In genomic region chr6:126170433-126170832, GRCh38 we compare ENCODE assay signal across 31 cellular contexts.
"Had no signal": no experiment of that assay in that cellular context is flagged by ENCODE, and none has a peak within 500 bp of the region (broad histone marks: within the 10 kb centered on the region; RNA-seq: fewer than 3 reads in every experiment).

No MANE protein-coding gene starts in this region.

- H3K4me3 ChIP-seq: breast epithelium, esophagus squamous epithelium, heart right ventricle, left lung, lower lobe of right lung, ovary, prostate gland, skin epidermis, upper lobe of left lung, vagina had no signal

- ATAC-seq: heart right ventricle; sciatic nerve; stimulated activated effector memory CD8-positive, alpha-beta T cell treated with anti-CD3 and anti-CD28 coated beads, Interleukin-12 subunit alpha, Interleukin-12 subunit beta, amount 100 ng/mL, for 72 hours had no signal

- H3K27me3 ChIP-seq: breast epithelium, esophagus squamous epithelium, left lung, neutrophil, ovary, upper lobe of left lung, vagina had no signal

- H3K36me3 Mint-ChIP-seq: stimulated activated effector memory CD8-positive, alpha-beta T cell treated with anti-CD3 and anti-CD28 coated beads, Interleukin-12 subunit alpha, Interleukin-12 subunit beta, amount 100 ng/mL, for 72 hours had no signal

- DNase-seq: activated CD4-positive, CD25-positive, alpha-beta regulatory T cell; activated naive CD4-positive, alpha-beta T cell; activated T-cell treated with anti-CD3 and anti-CD28 coated beads, Interleukin-2, amount 50 U/mL, for 48 hours; central memory CD4-positive, alpha-beta T cell; effector CD4-positive, alpha-beta T cell; esophagus squamous epithelium; foreskin melanocyte; heart right ventricle; kidney glomerular epithelial cell; left lung; lower lobe of right lung; nephron progenitor cell; ovary; retina; stimulated activated CD4-positive, alpha-beta T cell treated with anti-CD3 and anti-CD28 coated beads, Interleukin-4, amount 100 ng/mL, for 24 hours; substantia nigra; upper lobe of left lung had no signal

- H3K36me3 ChIP-seq: breast epithelium, esophagus squamous epithelium, heart right ventricle, left lung, lower lobe of right lung, neutrophil, ovary, prostate gland, upper lobe of left lung, vagina had no signal

- H3K27ac Mint-ChIP-seq: activated CD4-positive, alpha-beta T cell treated with anti-CD3 and anti-CD28 coated beads for 36 hours; activated CD8-positive, alpha-beta memory T cell treated with anti-CD3 and anti-CD28 coated beads, Interleukin-2, amount 10 ng/mL, durations not matched to agents 7 days and 5 days; activated CD8-positive, alpha-beta T cell treated with anti-CD3 and anti-CD28 coated beads, Interleukin-2, amount 10 ng/mL, durations not matched to agents 7 days and 5 days; activated naive CD4-positive, alpha-beta T cell treated with anti-CD3 and anti-CD28 coated beads, Interleukin-2, amount 50 U/mL, for 72 hours; activated T-helper 2 cell treated with anti-CD3 and anti-CD28 coated beads, Interferon-gamma antibody, Interleukin-2, Interleukin-4, amounts not matched to agents 10 μg/mL and 5 μg/mL and 100 μg/mL, durations not matched to agents 14 hours and 24 hours and 36 hours; stimulated activated effector memory CD8-positive, alpha-beta T cell treated with anti-CD3 and anti-CD28 coated beads, Interleukin-12 subunit alpha, Interleukin-12 subunit beta, amount 100 ng/mL, for 72 hours; T-helper 2 cell treated with Interferon-gamma antibody and Interleukin-4, amounts not matched to agents 5 μg/mL and 100 μg/mL, for 36 hours had no signal

- H3K4me1 Mint-ChIP-seq: stimulated activated effector memory CD8-positive, alpha-beta T cell treated with anti-CD3 and anti-CD28 coated beads, Interleukin-12 subunit alpha, Interleukin-12 subunit beta, amount 100 ng/mL, for 72 hours had no signal

- H3K9me3 Mint-ChIP-seq: activated naive CD4-positive, alpha-beta T cell treated with anti-CD3 and anti-CD28 coated beads, Interleukin-2, amount 50 U/mL, for 72 hours; activated T-helper 2 cell treated with anti-CD3 and anti-CD28 coated beads, Interferon-gamma antibody, Interleukin-2, Interleukin-4, amounts not matched to agents 10 μg/mL and 5 μg/mL and 100 μg/mL, durations not matched to agents 14 hours and 24 hours and 36 hours; stimulated activated effector memory CD8-positive, alpha-beta T cell treated with anti-CD3 and anti-CD28 coated beads, Interleukin-12 subunit alpha, Interleukin-12 subunit beta, amount 100 ng/mL, for 72 hours; stimulated activated naive CD8-positive, alpha-beta T cell treated with anti-CD3 and anti-CD28 coated beads, Interleukin-15, amount 100 ng/mL, for 72 hours; T-helper 2 cell treated with Interferon-gamma antibody and Interleukin-4, amounts not matched to agents 5 μg/mL and 100 μg/mL, for 36 hours had no signal

- H3K27me3 Mint-ChIP-seq: activated CD4-positive, alpha-beta T cell treated with anti-CD3 and anti-CD28 coated beads for 36 hours; activated CD8-positive, alpha-beta memory T cell treated with anti-CD3 and anti-CD28 coated beads, Interleukin-2, amount 10 ng/mL, durations not matched to agents 7 days and 5 days; stimulated activated naive CD8-positive, alpha-beta T cell treated with anti-CD3 and anti-CD28 coated beads, Interleukin-15, amount 100 ng/mL, for 72 hours had no signal

- H3K4me1 ChIP-seq: breast epithelium, esophagus squamous epithelium, left lung, lower lobe of right lung, prostate gland, vagina had no signal

- H3K27ac ChIP-seq: breast epithelium, esophagus squamous epithelium, heart right ventricle, left lung, lower lobe of right lung, neutrophil, ovary, prostate gland, skin epidermis, upper lobe of left lung, vagina had no signal

- H3K9me3 ChIP-seq: breast epithelium, esophagus squamous epithelium, left lung, lower lobe of right lung, neutrophil, ovary, prostate gland, upper lobe of left lung, vagina had no signal

- H3K4me3 Mint-ChIP-seq: activated CD4-positive, alpha-beta T cell treated with anti-CD3 and anti-CD28 coated beads for 36 hours; stimulated activated naive CD8-positive, alpha-beta T cell treated with anti-CD3 and anti-CD28 coated beads, Interleukin-15, amount 100 ng/mL, for 72 hours had no signal
